In genomic region chr6:142087950-142088857, GRCh38 we compare ENCODE assay signal across 15 cellular contexts. TPM values are rescaled to one million over a fixed set of nuclear protein-coding genes. Genes with fewer than 3 reads are reported as not detected.
DNase-seq lines count a peak whose midpoint lies in the region; ATAC-seq, FAIRE-seq and TF ChIP-seq lines count a peak whose summit lies in the region.
"Had no signal": no experiment of that assay in that cellular context is flagged by ENCODE, and none has a peak within 500 bp of the region (broad histone marks: within the 10 kb centered on the region; RNA-seq: fewer than 3 reads in every experiment).

No MANE protein-coding gene starts in this region.

- FAIRE-seq in K562 (lab: Jason Lieb, UNC) (no peak), kidney (lab: Jason Lieb, UNC) (no peak), urothelium cell line (lab: Jason Lieb, UNC) (no peak)
- FAIRE-seq: D721Med had no signal

- no peaks in the 10 kb centered on the region for H4K20me1 ChIP-seq in K562 (replicated peaks; ENCODE audit: control insufficient read depth, insufficient read depth, low read length)

- 3% methylated on average over 49 of the region's 49 CpGs for WGBS in K562 (ENCODE audit: insufficient coverage, low coverage, missing lambda C conversion rate)

- CTCF ChIA-PET in K562 (lab: Yijun Ruan, JAX; ENCODE audit: low intra/inter-chr PET ratio), result no interaction called here

- TF ChIP-seq RAD21 in K562 (CRISPR knock-in tag; conservative IDR thresholded peaks at IDR 0.05 in 1 of 2, IDR thresholded peaks at IDR 0.05 in 1 of 2), result no peak

- H2AFZ ChIP-seq in K562 (ENCODE audit: low read depth, low read length), result no peak overlapping the region

- peaks cover 0 to 7% of the 10 kb centered on the region in 2 donors for H3K9me3 Mint-ChIP-seq in stimulated activated naive CD8-positive, alpha-beta T cell treated with anti-CD3 and anti-CD28 coated beads, Interleukin-15, amount 100 ng/mL, for 72 hours

- no peaks in the 10 kb centered on the region for H3K79me2 ChIP-seq in K562 (ENCODE audit: control insufficient read depth, insufficient read depth, low read length)

- no peak for ATAC-seq in stimulated activated naive CD8-positive, alpha-beta T cell treated with anti-CD3 and anti-CD28 coated beads, Interleukin-15, amount 100 ng/mL, for 72 hours
- no peak for ATAC-seq in stimulated activated naive CD8-positive, alpha-beta T cell treated with anti-CD3 and anti-CD28 coated beads, Interleukin-15, Interleukin-2, amounts not matched to agents 100 U/mL and 50 U/mL, for 24 hours
- ATAC-seq in K562, result peak; percentile 23; the same call in 2 of the 3 replicates
- no peak for ATAC-seq in HG03469 (IDR thresholded peaks at IDR 0.05; ENCODE audit: unreplicated experiment)

- POLR2A ChIA-PET in K562 (lab: Yijun Ruan, JAX), result interaction anchor here (0.8 kb wide), 1 partner anchor 12 kb away, joined by 3 read pairs; no protein-coding TSS in a partner anchor

- H3K9ac ChIP-seq in K562 (ENCODE audit: insufficient read depth in 1 of 2, low read depth in 2 of 2, low read length in 2 of 2), result no peak overlapping the region
- no peak overlapping the region for H3K9ac ChIP-seq in kidney (ENCODE audit: low read length in 2 of 2)

- no peak for TF ChIP-seq EP300 in K562 (IDR thresholded peaks at IDR 0.05; ENCODE audit: low read length)

- H3K4me3 ChIP-seq in K562 (no peak overlapping the region), kidney (ENCODE audit: low read length in 2 of 2) (no peak overlapping the region)
- H3K4me3 ChIP-seq: coronary artery had no signal

- no peak overlapping the region for H3K27ac Mint-ChIP-seq in stimulated activated naive CD8-positive, alpha-beta T cell treated with anti-CD3 and anti-CD28 coated beads, Interleukin-15, amount 100 ng/mL, for 72 hours
- H3K27ac Mint-ChIP-seq: memory B cell had no signal

- TF ChIP-seq CTCF in K562 (IDR thresholded peaks at IDR 0.05 in 2 of 3, conservative IDR thresholded peaks at IDR 0.05 in 1 of 3; ENCODE audit: insufficient read depth in 2 of 3, low read depth in 1 of 3, low read length in 3 of 3) (no peak), kidney (IDR thresholded peaks at IDR 0.05; ENCODE audit: borderline replicate concordance, extremely low read depth, insufficient read depth) (no peak), GM13976 (IDR thresholded peaks at IDR 0.05; ENCODE audit: borderline replicate concordance, control extremely low read depth, extremely low read depth, insufficient read depth, missing control alignments) (no peak)

- no peaks in the 10 kb centered on the region for H3K9me1 ChIP-seq in K562 (ENCODE audit: control insufficient read depth, insufficient read depth, low read length)

- H3K4me2 ChIP-seq in K562 (ENCODE audit: insufficient read depth, low read length), result no peak overlapping the region

- H3K9me3 ChIP-seq in K562 (replicated peaks; ENCODE audit: control insufficient read depth, insufficient read depth, low read depth, low read length) (no peaks in the 10 kb centered on the region), kidney (ENCODE audit: control insufficient read depth in 1 of 2, low read length in 2 of 2) (no peaks in the 10 kb centered on the region)

- in situ Hi-C loops in K562 (cut with MboI) (no loop called here), GM13976 (cut with MboI; ENCODE audit: low sequenced_read_pairs, unreplicated experiment) (no loop called here)

- BruUV-seq in K562 (replicated peaks; lab: Mats Ljungman, UMichigan), result no TSS peak

- H3K4me3 Mint-ChIP-seq in stimulated activated naive CD8-positive, alpha-beta T cell treated with anti-CD3 and anti-CD28 coated beads, Interleukin-15, amount 100 ng/mL, for 72 hours, result peak overlapping the region; percentile 59 to 67
- H3K4me3 Mint-ChIP-seq: memory B cell had no signal

- H3K27ac ChIP-seq in K562 (ENCODE audit: extremely low read depth, low read depth, low read length) (no peak overlapping the region), kidney (ENCODE audit: low read depth in 2 of 2, low read length in 2 of 2) (no peak overlapping the region)
- H3K27ac ChIP-seq: coronary artery had no signal

- intact Hi-C loops in K562 (cut with micrococcal nuclease) (no loop called here), kidney (cut with DNase I) (no loop called here)

- H3K4me1 Mint-ChIP-seq in stimulated activated naive CD8-positive, alpha-beta T cell treated with anti-CD3 and anti-CD28 coated beads, Interleukin-15, amount 100 ng/mL, for 72 hours, result peaks cover 13% of the 10 kb centered on the region

- DNase-seq in stimulated activated naive CD8-positive, alpha-beta T cell treated with anti-CD3 and anti-CD28 coated beads, Interleukin-15, amount 100 ng/mL, for 72 hours, result no peak
- DNase-seq in stimulated activated naive CD8-positive, alpha-beta T cell treated with anti-CD3 and anti-CD28 coated beads, Interleukin-15, Interleukin-2, amounts not matched to agents 100 U/mL and 50 U/mL, for 24 hours, result no peak
- DNase-seq in K562 (ENCODE audit: extremely low read depth in 1 of 4, low spot score in 3 of 4), result no peak
- peak; percentile 56 for DNase-seq in kidney
- DNase-seq in GM13976 (ENCODE audit: low spot score), result no peak
- no peak for DNase-seq in urothelium cell line (ENCODE audit: low spot score)
- DNase-seq in GM19238 (ENCODE audit: insufficient read length, low spot score), result no peak
- DNase-seq: activated naive CD4-positive, alpha-beta T cell treated with anti-CD3 and anti-CD28 coated beads, Interleukin-2, amount 50 U/mL, for 16 hours; NCI-H2081 treated with DMSO at 0.1 percent for 48 hours had no signal

- no peaks in the 10 kb centered on the region for H3K4me1 ChIP-seq in K562 (replicated peaks in 1 of 2; ENCODE audit: control insufficient read depth in 2 of 2, insufficient read depth in 2 of 2, low read length in 2 of 2)
- H3K4me1 ChIP-seq in kidney (ENCODE audit: control insufficient read depth in 1 of 2, insufficient read depth in 1 of 2, low read depth in 1 of 2, low read length in 2 of 2), result peaks cover 0 to 3% of the 10 kb centered on the region in 2 donors

- TF ChIP-seq POLR2A in K562 (conservative IDR thresholded peaks at IDR 0.05), result no peak

- peaks cover 0 to 9% of the 10 kb centered on the region in 2 experiments; a peak in 2 of 5 replicates for H3K27me3 ChIP-seq in K562 (ENCODE audit: control insufficient read depth in 2 of 2, insufficient read depth in 2 of 2, low read length in 2 of 2)

- peaks cover 36% of the 10 kb centered on the region for H3K27me3 Mint-ChIP-seq in stimulated activated naive CD8-positive, alpha-beta T cell treated with anti-CD3 and anti-CD28 coated beads, Interleukin-15, amount 100 ng/mL, for 72 hours

- no peaks in the 10 kb centered on the region for H3K36me3 ChIP-seq in K562 (ENCODE audit: control insufficient read depth, insufficient read depth, low read length)
- no peaks in the 10 kb centered on the region for H3K36me3 ChIP-seq in kidney (ENCODE audit: control insufficient read depth in 1 of 2, insufficient read depth in 2 of 2, low read length in 2 of 2)

RNA-seq across cellular contexts. Expression of gene GJE1, which starts 44.5 kb away (rescaled TPM):
- total RNA-seq in K562 (2011; cell fraction: chromatin; rRNA removed; ENCODE audit: low replicate concordance), result not detected in 2 replicates
- total RNA-seq in K562 (2011; cell fraction: nucleolus; rRNA removed), result not detected in 2 replicates
- total RNA-seq in K562 (2011; cell fraction: nucleoplasm; rRNA removed), result not detected in 2 replicates
- total RNA-seq in K562 (2014; rRNA removed) (not detected in 2 replicates), K562 (2014; rRNA removed; fragmentation: Illumina TruSeq; extraction: Trizol) (not detected in 2 replicates), K562 (2015; rRNA removed; fragmentation: Illumina TruSeq; extraction: Trizol) (not detected in 2 replicates), K562 (2021) (not detected in 2 replicates), kidney (not detected)
- polyA plus RNA-seq in K562 (2011; rRNA removed) (not detected in 2 replicates), K562 (2014; fragmentation: Illumina TruSeq; extraction: Trizol) (not detected in 2 replicates), K562 (2014; fragmentation: Nextera tagmentation; extraction: Ambion mirVana) (not detected), K562 (2014; rRNA removed) (not detected in 2 replicates), kidney (ENCODE audit: insufficient read depth, low read depth, low replicate concordance) (not detected)
- not detected in 2 replicates for polyA plus RNA-seq in K562 (2011; cell fraction: cytosol; rRNA removed)
- not detected in 2 replicates for polyA plus RNA-seq in K562 (2011; cell fraction: nucleus; rRNA removed)
- polyA plus RNA-seq in K562 (2012), result not detected in 2 replicates
- polyA minus RNA-seq in K562 (2011; rRNA and poly(A)+ RNA removed), result not detected in 2 replicates
- polyA minus RNA-seq in K562 (2011; cell fraction: cytosol; rRNA and poly(A)+ RNA removed), result not detected in 2 replicates
- polyA minus RNA-seq in K562 (2011; cell fraction: nucleus; rRNA and poly(A)+ RNA removed), result not detected in 2 replicates
- total RNA-seq: osteocyte had no signal
- polyA plus RNA-seq: thymus had no signal

RNA-seq across cellular contexts. Expression of gene NMBR, which starts 58.7 kb away (rescaled TPM):
- not detected in 2 replicates for total RNA-seq in K562 (2011; cell fraction: chromatin; rRNA removed; ENCODE audit: low replicate concordance)
- not detected in 2 replicates for total RNA-seq in K562 (2011; cell fraction: nucleolus; rRNA removed)
- not detected in 2 replicates for total RNA-seq in K562 (2011; cell fraction: nucleoplasm; rRNA removed)
- not detected in 2 replicates for total RNA-seq in K562 (2014; rRNA removed)
- total RNA-seq in K562 (2014; rRNA removed; fragmentation: Illumina TruSeq; extraction: Trizol), result not detected in 2 replicates
- total RNA-seq in K562 (2015; rRNA removed; fragmentation: Illumina TruSeq; extraction: Trizol), result not detected in 2 replicates
- total RNA-seq in K562 (2021), result not detected in 2 replicates
- not detected in 2 replicates for polyA plus RNA-seq in K562 (2011; rRNA removed)
- polyA plus RNA-seq in K562 (2011; cell fraction: cytosol; rRNA removed), result not detected in 2 replicates
- polyA plus RNA-seq in K562 (2011; cell fraction: nucleus; rRNA removed), result not detected in 2 replicates
- not detected in 2 replicates for polyA plus RNA-seq in K562 (2012)
- polyA plus RNA-seq in K562 (2014; fragmentation: Illumina TruSeq; extraction: Trizol), result not detected in 2 replicates
- polyA plus RNA-seq in K562 (2014; fragmentation: Nextera tagmentation; extraction: Ambion mirVana), result not detected
- not detected in 2 replicates for polyA plus RNA-seq in K562 (2014; rRNA removed)
- not detected in 2 replicates for polyA minus RNA-seq in K562 (2011; rRNA and poly(A)+ RNA removed)
- not detected in 2 replicates for polyA minus RNA-seq in K562 (2011; cell fraction: cytosol; rRNA and poly(A)+ RNA removed)
- polyA minus RNA-seq in K562 (2011; cell fraction: nucleus; rRNA and poly(A)+ RNA removed), result not detected in 2 replicates
- not detected for total RNA-seq in kidney
- not detected for polyA plus RNA-seq in kidney (ENCODE audit: insufficient read depth, low read depth, low replicate concordance)
- total RNA-seq: osteocyte had no signal

RNA-seq across cellular contexts. Expression of gene VTA1, which starts 58.9 kb away (rescaled TPM):
- total RNA-seq in K562 (2011; cell fraction: chromatin; rRNA removed; ENCODE audit: low replicate concordance), result 21.6 and 31.6 TPM in 2 replicates
- 6.0 and 11.2 TPM in 2 replicates for total RNA-seq in K562 (2011; cell fraction: nucleolus; rRNA removed)
- total RNA-seq in K562 (2011; cell fraction: nucleoplasm; rRNA removed), result 17.5 and 23.1 TPM in 2 replicates
- total RNA-seq in K562 (2014; rRNA removed), result 47.8 and 56.8 TPM in 2 replicates
- total RNA-seq in K562 (2014; rRNA removed; fragmentation: Illumina TruSeq; extraction: Trizol), result 84.6 and 92.9 TPM in 2 replicates
- total RNA-seq in K562 (2015; rRNA removed; fragmentation: Illumina TruSeq; extraction: Trizol), result 77.1 and 83.9 TPM in 2 replicates
- total RNA-seq in K562 (2021), result 59.8 and 66.2 TPM in 2 replicates
- polyA plus RNA-seq in K562 (2011; rRNA removed), result 109 and 137 TPM in 2 replicates
- 72.1 and 78.2 TPM in 2 replicates for polyA plus RNA-seq in K562 (2011; cell fraction: cytosol; rRNA removed)
- polyA plus RNA-seq in K562 (2011; cell fraction: nucleus; rRNA removed), result 23.4 and 34.0 TPM in 2 replicates
- polyA plus RNA-seq in K562 (2012), result 56.4 and 60.0 TPM in 2 replicates
- 91.7 and 120 TPM in 2 replicates for polyA plus RNA-seq in K562 (2014; fragmentation: Illumina TruSeq; extraction: Trizol)
- 100 to 1,000 TPM; 163 to 182 TPM for polyA plus RNA-seq in K562 (2014; fragmentation: Nextera tagmentation; extraction: Ambion mirVana)
- polyA plus RNA-seq in K562 (2014; rRNA removed), result 65.5 and 67.4 TPM in 2 replicates
- 133 and 157 TPM in 2 replicates for polyA minus RNA-seq in K562 (2011; rRNA and poly(A)+ RNA removed)
- 37.9 and 56.0 TPM in 2 replicates for polyA minus RNA-seq in K562 (2011; cell fraction: cytosol; rRNA and poly(A)+ RNA removed)
- polyA minus RNA-seq in K562 (2011; cell fraction: nucleus; rRNA and poly(A)+ RNA removed), result 14.8 and 26.5 TPM in 2 replicates
- total RNA-seq in kidney, result 37.2 TPM
- 32.9 TPM for polyA plus RNA-seq in kidney (ENCODE audit: insufficient read depth, low read depth, low replicate concordance)
